Comparison of ENCODE assay signal across 21 cellular contexts in genomic region chr14:100975668-100976067, GRCh38.
"Had no signal": no experiment of that assay in that cellular context is flagged by ENCODE, and none has a peak within 500 bp of the region (broad histone marks: within the 10 kb centered on the region; RNA-seq: fewer than 3 reads in every experiment).

No MANE protein-coding gene starts in this region.

- H2AFZ ChIP-seq: neural progenitor cell had no signal

- H3K4me3 ChIP-seq: colonic mucosa, heart left ventricle, neural progenitor cell, prostate gland, tibial nerve had no signal

- H3K36me3 ChIP-seq: colonic mucosa, heart left ventricle, neural progenitor cell, prostate gland, tibial nerve had no signal

- ATAC-seq: activated CD8-positive, alpha-beta memory T cell treated with anti-CD3 and anti-CD28 coated beads, Interleukin-2, amount 10 ng/mL, durations not matched to agents 7 days and 5 days; activated T-helper 17 cell treated with anti-CD3 and anti-CD28 coated beads, Interleukin-2, amount 50 U/mL, for 72 hours; heart left ventricle; left ventricle myocardium superior; right cardiac atrium had no signal

- H3K27ac ChIP-seq: colonic mucosa, heart left ventricle, neural progenitor cell, prostate gland, tibial nerve had no signal

- H3K9me3 ChIP-seq: colonic mucosa, heart left ventricle, prostate gland, tibial nerve had no signal

- H3K4me2 ChIP-seq: neural progenitor cell had no signal

- H3K4me1 ChIP-seq: colonic mucosa, heart left ventricle, neural progenitor cell, prostate gland, tibial nerve had no signal

- DNase-seq: activated CD4-positive, alpha-beta memory T cell treated with anti-CD3 and anti-CD28 coated beads, Interleukin-2, amount 10 ng/mL, durations not matched to agents 7 days and 5 days; activated CD4-positive, alpha-beta T cell treated with anti-CD3 and anti-CD28 coated beads for 48 hours; activated CD4-positive, CD25-positive, alpha-beta regulatory T cell; activated CD8-positive, alpha-beta memory T cell treated with anti-CD3 and anti-CD28 coated beads, Interleukin-2, amount 10 ng/mL, durations not matched to agents 7 days and 5 days; activated naive CD4-positive, alpha-beta T cell; activated naive CD8-positive, alpha-beta T cell treated with anti-CD3 and anti-CD28 coated beads for 36 hours; activated T-cell treated with anti-CD3 and anti-CD28 coated beads, Interleukin-2, amount 50 U/mL, for 1 hour; amniotic stem cell; colonic mucosa; erythroblast; heart left ventricle; kidney; left ventricle myocardium superior; right cardiac atrium; small intestine; stimulated activated CD4-positive, alpha-beta T cell treated with anti-CD3 and anti-CD28 coated beads, Interleukin-15, amount 100 ng/mL, for 24 hours; stimulated activated CD4-positive, alpha-beta T cell treated with anti-CD3 and anti-CD28 coated beads, Interleukin-2, amount 100 ng/mL, for 48 hours had no signal

- H3K27me3 ChIP-seq: colonic mucosa, tibial nerve had no signal

- H3K9ac ChIP-seq: neural progenitor cell had no signal
